ENCODE assay signal across 19 cellular contexts in the genomic region with DNA sequence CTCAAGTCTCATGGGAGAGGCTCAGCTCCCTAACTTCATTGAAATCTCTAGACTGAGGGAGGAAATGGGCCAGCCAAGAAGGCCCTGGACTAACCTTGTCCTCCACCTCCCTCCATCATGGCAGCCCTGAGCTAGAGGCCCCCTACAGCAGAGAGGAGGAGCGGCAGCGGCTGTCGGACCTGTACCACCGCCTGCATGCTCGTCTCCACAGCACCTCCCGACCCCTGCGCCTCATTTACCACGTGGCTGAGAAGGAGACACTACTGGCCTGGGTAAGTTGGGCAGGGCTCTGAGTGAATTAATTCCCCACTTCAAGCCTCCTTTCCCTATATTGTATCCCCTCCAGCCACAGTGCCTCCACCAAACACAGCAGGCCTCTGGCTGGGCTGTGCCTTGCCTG. TPM values are rescaled to one million over a fixed set of nuclear protein-coding genes. Genes with fewer than 3 reads are reported as not detected.
A peak's percentile ranks its signal among the peaks of the same experiment; 100 is the strongest.
DNase-seq lines count a peak whose midpoint lies in the region; ATAC-seq and TF ChIP-seq lines count a peak whose summit lies in the region.
"Had no signal": no experiment of that assay in that cellular context is flagged by ENCODE, and none has a peak within 500 bp of the region (broad histone marks: within the 10 kb centered on the region; RNA-seq: fewer than 3 reads in every experiment).

No MANE protein-coding gene starts in this region.

- no CpG with 5 or more reads among the region's 8 CpGs for WGBS in neuronal stem cell (ENCODE audit: extremely low coverage in 2 of 2, insufficient read length in 2 of 2, insufficient replicate concordance in 1 of 2), 2 donors

- peaks cover 9% of the 10 kb centered on the region for H3K79me1 ChIP-seq in neuronal stem cell (ENCODE audit: low read depth, low read length)

- H3K27me3 Mint-ChIP-seq in T-helper 2 cell treated with Interferon-gamma antibody and Interleukin-4, amounts not matched to agents 5 μg/mL and 100 μg/mL, for 36 hours (ENCODE audit: low read depth), result no peaks in the 10 kb centered on the region
- no peaks in the 10 kb centered on the region for H3K27me3 Mint-ChIP-seq in activated T-helper 17 cell treated with anti-CD3 and anti-CD28 coated beads, Interleukin-2, amount 50 U/mL, for 72 hours
- H3K27me3 Mint-ChIP-seq: CD4-positive, alpha-beta memory T cell; IgD-negative memory B cell had no signal

- H3K9me3 Mint-ChIP-seq in T-helper 2 cell treated with Interferon-gamma antibody and Interleukin-4, amounts not matched to agents 5 μg/mL and 100 μg/mL, for 36 hours, result no peaks in the 10 kb centered on the region
- H3K9me3 Mint-ChIP-seq in activated T-helper 17 cell treated with anti-CD3 and anti-CD28 coated beads, Interleukin-2, amount 50 U/mL, for 72 hours, result no peaks in the 10 kb centered on the region
- H3K9me3 Mint-ChIP-seq: IgD-negative memory B cell had no signal

- H3K4me3 ChIP-seq in neuronal stem cell (ENCODE audit: low read length in 2 of 2) (no peak overlapping the region), brain microvascular endothelial cell (ENCODE audit: low read depth, low read length) (no peak overlapping the region)
- H3K4me3 ChIP-seq: BLaER1, HAP-1 had no signal

- no peak for DNase-seq in T-helper 2 cell treated with Interferon-gamma antibody and Interleukin-4, amounts not matched to agents 5 μg/mL and 100 μg/mL, for 36 hours (ENCODE audit: low spot score)
- DNase-seq in T-helper 2 cell (no peak), neuronal stem cell (ENCODE audit: low spot score) (no peak), brain microvascular endothelial cell (no peak), SIG-M5 treated with dmso at 0.1 percent for 504 hours (lab: John Stamatoyannopoulos, UW; ENCODE audit: unreplicated experiment) (no peak)
- DNase-seq: 8988T; Calu3; CD4-positive, alpha-beta memory T cell; DMS79 treated with DMSO at 0.1 percent for 48 hours; GF-D8 had no signal

- ATAC-seq in activated T-helper 17 cell treated with anti-CD3 and anti-CD28 coated beads, Interleukin-2, amount 50 U/mL, for 72 hours (replicated peaks), result no peak
- no peak for ATAC-seq in GM19023 (IDR thresholded peaks at IDR 0.05; ENCODE audit: unreplicated experiment)
- ATAC-seq: HepG2 had no signal

- no peak overlapping the region for H3K14ac ChIP-seq in neuronal stem cell (ENCODE audit: low read length)

- H4K8ac ChIP-seq in neuronal stem cell (ENCODE audit: low read depth, low read length), result no peak overlapping the region

- H2BK120ac ChIP-seq in neuronal stem cell (ENCODE audit: low read depth, low read length), result no peak overlapping the region

- H3K36me3 ChIP-seq in neuronal stem cell (replicated peaks in 1 of 2; ENCODE audit: control insufficient read depth in 2 of 2, insufficient read depth in 2 of 2, low read length in 2 of 2) (peaks cover 29 to 66% of the 10 kb centered on the region in 2 donors), brain microvascular endothelial cell (replicated peaks) (peaks cover 20% of the 10 kb centered on the region)

- no peak overlapping the region for H2BK12ac ChIP-seq in neuronal stem cell (ENCODE audit: low read length)

- no peak overlapping the region for H3K4me3 Mint-ChIP-seq in T-helper 2 cell treated with Interferon-gamma antibody and Interleukin-4, amounts not matched to agents 5 μg/mL and 100 μg/mL, for 36 hours
- H3K4me3 Mint-ChIP-seq in activated T-helper 17 cell treated with anti-CD3 and anti-CD28 coated beads, Interleukin-2, amount 50 U/mL, for 72 hours, result no peak overlapping the region
- H3K4me3 Mint-ChIP-seq: CD14-positive monocyte had no signal

- peak overlapping the region; percentile 44 for H3K23ac ChIP-seq in neuronal stem cell (ENCODE audit: low read depth, low read length, poor library complexity)

- TF ChIP-seq POLR2A in GM19193 (IDR thresholded peaks at IDR 0.05; ENCODE audit: extremely low read depth, insufficient read depth, insufficient read length), result peak; percentile 28

- peaks cover 58% of the 10 kb centered on the region for H3K36me3 Mint-ChIP-seq in T-helper 2 cell treated with Interferon-gamma antibody and Interleukin-4, amounts not matched to agents 5 μg/mL and 100 μg/mL, for 36 hours (ENCODE audit: low read depth)
- H3K36me3 Mint-ChIP-seq in activated T-helper 17 cell treated with anti-CD3 and anti-CD28 coated beads, Interleukin-2, amount 50 U/mL, for 72 hours (ENCODE audit: low read depth), result peaks cover 94% of the 10 kb centered on the region

- H3K18ac ChIP-seq in neuronal stem cell (ENCODE audit: low read length), result no peak overlapping the region

- H3K9me3 ChIP-seq in neuronal stem cell (replicated peaks in 1 of 2; ENCODE audit: control insufficient read depth in 2 of 2, insufficient read depth in 1 of 2, low read depth in 1 of 2, low read length in 2 of 2), result no peaks in the 10 kb centered on the region
- H3K9me3 ChIP-seq: BLaER1, HAP-1 had no signal

- H3K27me3 ChIP-seq in neuronal stem cell (ENCODE audit: control insufficient read depth in 3 of 3, insufficient read depth in 3 of 3, low read depth in 1 of 3, low read length in 3 of 3), result no peaks in the 10 kb centered on the region
- no peaks in the 10 kb centered on the region for H3K27me3 ChIP-seq in brain microvascular endothelial cell (replicated peaks)
- H3K27me3 ChIP-seq: BLaER1 had no signal

- peaks cover 0 to 3% of the 10 kb centered on the region in 2 donors for H3K4me1 ChIP-seq in neuronal stem cell (ENCODE audit: control insufficient read depth in 2 of 2, insufficient read depth in 1 of 2, low read depth in 1 of 2, low read length in 2 of 2)

- no peak overlapping the region for H4K91ac ChIP-seq in neuronal stem cell (ENCODE audit: low read depth, low read length, poor library complexity)

- H2AK5ac ChIP-seq in neuronal stem cell (ENCODE audit: low read depth, low read length), result no peak overlapping the region

- peak overlapping the region; percentile 3 for H3K27ac Mint-ChIP-seq in T-helper 2 cell treated with Interferon-gamma antibody and Interleukin-4, amounts not matched to agents 5 μg/mL and 100 μg/mL, for 36 hours
- H3K27ac Mint-ChIP-seq in activated T-helper 17 cell treated with anti-CD3 and anti-CD28 coated beads, Interleukin-2, amount 50 U/mL, for 72 hours, result peak overlapping the region; percentile 61
- H3K27ac Mint-ChIP-seq: IgD-negative memory B cell had no signal

- in situ Hi-C loops in brain microvascular endothelial cell (cut with HindIII; ENCODE audit: low pct_ligation_motif_present, low sequenced_read_pairs), result no loop called here

- no peak for TF ChIP-seq CTCF in brain microvascular endothelial cell (IDR thresholded peaks at IDR 0.05; ENCODE audit: low read depth, low read length, missing control alignments)

- H2BK5ac ChIP-seq in neuronal stem cell (ENCODE audit: low read length), result no peak overlapping the region

- H3K4me1 Mint-ChIP-seq in T-helper 2 cell treated with Interferon-gamma antibody and Interleukin-4, amounts not matched to agents 5 μg/mL and 100 μg/mL, for 36 hours (ENCODE audit: low read depth), result peaks cover 20% of the 10 kb centered on the region
- peaks cover 20% of the 10 kb centered on the region for H3K4me1 Mint-ChIP-seq in activated T-helper 17 cell treated with anti-CD3 and anti-CD28 coated beads, Interleukin-2, amount 50 U/mL, for 72 hours

- H2AFZ ChIP-seq in neuronal stem cell (ENCODE audit: low read length), result no peak overlapping the region

- H3K9ac ChIP-seq in neuronal stem cell (ENCODE audit: low read depth, low read length, poor library complexity), result no peak overlapping the region
- H3K9ac ChIP-seq: BLaER1 had no signal

- no peak overlapping the region for H3K4me2 ChIP-seq in neuronal stem cell (ENCODE audit: insufficient read depth, low read length, poor library complexity, severe bottlenecking)
- H3K4me2 ChIP-seq: BLaER1 had no signal

- no peak overlapping the region for H3K4ac ChIP-seq in neuronal stem cell (ENCODE audit: low read length)

- H2BK15ac ChIP-seq in neuronal stem cell (ENCODE audit: low read length), result no peak overlapping the region

- H3K27ac ChIP-seq in neuronal stem cell (replicated peaks; ENCODE audit: low read length) (no peak overlapping the region), brain microvascular endothelial cell (no peak overlapping the region)
- H3K27ac ChIP-seq: BLaER1 had no signal

RNA-seq across cellular contexts. Expression of gene SYCE1L, which starts 3.8 kb away (rescaled TPM):
- 1 to 10 TPM; 2.6 to 3.2 TPM for total RNA-seq in activated T-helper 17 cell treated with anti-CD3 and anti-CD28 coated beads, Interleukin-2, amount 50 U/mL, for 72 hours
- polyA plus RNA-seq in neuronal stem cell (2013, experiment 1 of 2), result 15.6 TPM
- 24.8 TPM for polyA plus RNA-seq in neuronal stem cell (2013, experiment 2 of 2)
- total RNA-seq: A673 had no signal
- polyA plus RNA-seq: CD14-positive monocyte, HepG2 had no signal

RNA-seq across cellular contexts. Expression of gene MON1B, which starts 4.4 kb away (rescaled TPM):
- 10 to 100 TPM; 62.8 to 71.3 TPM for total RNA-seq in activated T-helper 17 cell treated with anti-CD3 and anti-CD28 coated beads, Interleukin-2, amount 50 U/mL, for 72 hours
- polyA plus RNA-seq in neuronal stem cell (2013, experiment 1 of 2), result 15.7 TPM
- 15.3 TPM for polyA plus RNA-seq in neuronal stem cell (2013, experiment 2 of 2)
